ENCODE assay signal across 2 cellular contexts in genomic region chr22:32203181-32204105, GRCh38.
TF ChIP-seq lines count a peak whose summit lies in the region.

No MANE protein-coding gene starts in this region.

TF ChIP-seq in H1, 55 proteins besides CTCF, POLR2A, EP300 and RAD21:
- no peak for TF ChIP-seq PHF8 (conservative IDR thresholded peaks at IDR 0.05; ENCODE audit: low read depth, low read length)
- peak; percentile 87 for TF ChIP-seq EZH2 (IDR thresholded peaks at IDR 0.05; ENCODE audit: low read depth, low read length, severe bottlenecking)
- TF ChIP-seq JUND (IDR thresholded peaks at IDR 0.05; ENCODE audit: low read length): no peak
- peak; percentile 93; the same call in 1 of the 2 replicates for TF ChIP-seq SUZ12 (IDR thresholded peaks at IDR 0.05; ENCODE audit: low read length)

TF ChIP-seq in neural cell, 6 proteins besides CTCF, POLR2A, EP300 and RAD21:
- TF ChIP-seq REST (IDR thresholded peaks at IDR 0.05; ENCODE audit: borderline replicate concordance) (no peak), TAF1 (IDR thresholded peaks at IDR 0.05; ENCODE audit: low read depth) (no peak), EZH2 (IDR thresholded peaks at IDR 0.05; ENCODE audit: borderline replicate concordance, insufficient read depth, low read length, poor library complexity, severe bottlenecking) (no peak), POLR2AphosphoS5 (IDR thresholded peaks at IDR 0.05) (no peak), SMC3 (conservative IDR thresholded peaks at IDR 0.05; ENCODE audit: poor library complexity) (no peak), MXI1 (conservative IDR thresholded peaks at IDR 0.05; ENCODE audit: poor library complexity, severe bottlenecking) (no peak)
